Comparison of ENCODE assay signal across 8 cellular contexts in the genomic region with DNA sequence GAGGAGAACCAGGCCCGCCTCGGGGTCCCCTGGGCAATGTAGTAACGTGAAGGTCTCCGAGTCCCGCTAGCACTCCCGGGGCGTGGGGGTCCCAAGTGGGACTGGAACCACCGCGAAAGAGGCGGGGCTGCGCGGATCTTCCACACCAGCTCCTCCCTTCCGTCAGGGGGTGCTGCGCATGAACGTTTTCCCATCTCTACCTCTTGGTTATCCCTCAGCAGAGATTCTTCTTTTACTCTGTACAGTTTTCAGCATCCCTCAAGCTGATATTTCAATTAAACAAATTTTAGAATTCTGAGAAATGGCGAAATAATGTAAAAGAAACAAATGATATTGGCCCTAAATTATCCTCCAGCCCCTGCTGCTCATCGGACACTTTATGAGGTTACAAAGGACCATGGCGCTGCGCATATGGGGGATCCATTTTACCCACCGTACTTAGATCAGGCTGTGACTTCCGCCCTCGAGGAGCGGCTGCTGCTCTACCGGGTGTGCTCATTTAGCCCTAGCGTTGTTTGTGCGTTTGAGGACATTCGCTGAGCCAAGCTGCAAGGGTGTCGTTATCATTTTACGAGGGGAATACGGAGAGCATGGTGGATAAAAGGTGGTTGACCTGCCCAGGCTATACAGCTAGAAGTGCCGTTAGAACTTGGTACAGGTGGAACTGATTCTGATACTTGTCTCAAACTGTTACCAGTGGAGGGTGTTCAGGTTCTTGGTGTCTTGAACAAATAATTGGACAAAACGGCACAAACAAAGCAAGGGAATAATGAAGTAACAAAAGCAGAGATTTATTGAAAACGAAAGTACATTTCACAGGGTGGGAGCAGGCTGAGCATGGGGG.
DNase-seq lines count a peak whose midpoint lies in the region; ATAC-seq and TF ChIP-seq lines count a peak whose summit lies in the region.

No MANE protein-coding gene starts in this region.

- WGBS in right lobe of liver (ENCODE audit: insufficient coverage, low coverage, low lambda C conversion rate, missing lambda C conversion rate): 0% methylated on average over 28 of the region's 33 CpGs

- intact Hi-C loops in dorsolateral prefrontal cortex (cut with DNase I): loop anchor here (1.0 to 10.0 kb wide), 2 partner anchors 75 to 379 kb away; a partner anchor contains a TSS
- intact Hi-C loops in right lobe of liver (cut with DNase I): no loop called here

- H3K27me3 ChIP-seq in BLaER1: no peaks in the 10 kb centered on the region
- no peaks in the 10 kb centered on the region for H3K27me3 ChIP-seq in dorsolateral prefrontal cortex
- no peaks in the 10 kb centered on the region for H3K27me3 ChIP-seq in right lobe of liver

- H3K27ac ChIP-seq in BLaER1 (peak overlapping the region; percentile 87), dorsolateral prefrontal cortex (peak overlapping the region; percentile 76 to 99 (median 94)), right lobe of liver (peak overlapping the region; percentile 69 to 78 (median 77))

- DNase-seq in GM19240 (ENCODE audit: insufficient read length, low spot score) (peak; percentile 15), NCI-H524 treated with DMSO at 0.1 percent for 48 hours (lab: John Stamatoyannopoulos, UW) (peak; percentile 92), dorsolateral prefrontal cortex (peak; percentile 56 to 88 (median 82)), right lobe of liver (peak; percentile 80 to 83 (median 82))
- peak; percentile 37 to 79 for DNase-seq in activated CD4-positive, alpha-beta T cell treated with anti-CD3 and anti-CD28 coated beads, Interleukin-2, amount 50 U/mL, for 24 hours (ENCODE audit: low read depth in 1 of 2, low spot score in 1 of 2)
- peak; percentile 81 for DNase-seq in stimulated activated CD4-positive, alpha-beta T cell treated with anti-CD3 and anti-CD28 coated beads, Interleukin-4, amount 100 ng/mL, for 24 hours

- peak; percentile 71 for ATAC-seq in HG03457 (IDR thresholded peaks at IDR 0.05; ENCODE audit: unreplicated experiment)
- peak; percentile 90 to 94 (median 93) for ATAC-seq in right lobe of liver

- TF ChIP-seq POLR2A in right lobe of liver (IDR thresholded peaks at IDR 0.05): peak; percentile 59

- TF ChIP-seq CTCF in dorsolateral prefrontal cortex (IDR thresholded peaks at IDR 0.05 in 54 of 56, conservative IDR thresholded peaks at IDR 0.05 in 2 of 56; ENCODE audit: low read depth in 1 of 56, partially characterized antibody in 56 of 56) (peak; percentile 34 to 72 (median 58)), right lobe of liver (IDR thresholded peaks at IDR 0.05) (peak; percentile 42 to 70 (median 56))

- H3K4me3 ChIP-seq in BLaER1 (peak overlapping the region; percentile 71), dorsolateral prefrontal cortex (peak overlapping the region; percentile 60 to 97 (median 84)), right lobe of liver (peak overlapping the region; percentile 50 to 88 (median 75))

- H3K36me3 ChIP-seq in BLaER1: no peaks in the 10 kb centered on the region
- H3K36me3 ChIP-seq in right lobe of liver: no peaks in the 10 kb centered on the region

- H3K9me3 ChIP-seq in BLaER1 (no peaks in the 10 kb centered on the region), right lobe of liver (no peaks in the 10 kb centered on the region)

- H3K4me1 ChIP-seq in BLaER1: peaks cover 16% of the 10 kb centered on the region
- peaks cover 0 to 5% (median 0%) of the 10 kb centered on the region in 4 donors for H3K4me1 ChIP-seq in right lobe of liver

- peak overlapping the region; percentile 84 for H3K9ac ChIP-seq in BLaER1

- H4K20me1 ChIP-seq in BLaER1: no peaks in the 10 kb centered on the region

- peak overlapping the region; percentile 84 for H3K4me2 ChIP-seq in BLaER1

Comparison
In these comparisons a context has a peak if more than half of its experiments do, and no peak if none do; other contexts are left out.
1. Peak in every context shown above with its lines: DNase-seq, ATAC-seq, H3K4me3 ChIP-seq and H3K27ac ChIP-seq.
2. DNase-seq: peak in every context shown above with its lines; median percentile 92 in NCI-H524 treated with DMSO at 0.1 percent for 48 hours; 82 in dorsolateral prefrontal cortex; 82 in right lobe of liver; 81 in stimulated activated CD4-positive, alpha-beta T cell treated with anti-CD3 and anti-CD28 coated beads, Interleukin-4, amount 100 ng/mL, for 24 hours; 58 in activated CD4-positive, alpha-beta T cell treated with anti-CD3 and anti-CD28 coated beads, Interleukin-2, amount 50 U/mL, for 24 hours; 15 in GM19240.
3. intact Hi-C loops: an anchor here in dorsolateral prefrontal cortex (1.0 to 10.0 kb wide); none called in right lobe of liver.